In genomic region chr12:123131879-123132402, GRCh38 we compare ENCODE assay signal across 9 cellular contexts. TPM values are rescaled to one million over a fixed set of nuclear protein-coding genes. Genes with fewer than 3 reads are reported as not detected.
DNase-seq lines count a peak whose midpoint lies in the region; ATAC-seq, FAIRE-seq and TF ChIP-seq lines count a peak whose summit lies in the region.
"Had no signal": no experiment of that assay in that cellular context is flagged by ENCODE, and none has a peak within 500 bp of the region (broad histone marks: within the 10 kb centered on the region; RNA-seq: fewer than 3 reads in every experiment).

No MANE protein-coding gene starts in this region.

- no peaks in the 10 kb centered on the region for H3K36me3 ChIP-seq in Loucy (ENCODE audit: insufficient read depth, low read length)
- H3K36me3 ChIP-seq in OCI-LY1 (ENCODE audit: insufficient read depth, low read length) = peaks cover 57% of the 10 kb centered on the region
- no peaks in the 10 kb centered on the region for H3K36me3 ChIP-seq in K562 (ENCODE audit: control insufficient read depth, insufficient read depth, low read length)
- no peaks in the 10 kb centered on the region for H3K36me3 ChIP-seq in sigmoid colon
- no peaks in the 10 kb centered on the region for H3K36me3 ChIP-seq in neural progenitor cell

- POLR2A ChIA-PET in K562 (lab: Yijun Ruan, JAX) = interaction anchor here (0.9 to 1.2 kb wide), 3 partner anchors 8 to 17 kb away, joined by 3 to 4 read pairs (median 3); no protein-coding TSS in a partner anchor

- no peaks in the 10 kb centered on the region for H3K27me3 Mint-ChIP-seq in neural progenitor cell (ENCODE audit: insufficient read depth, low read depth)

- H3K4me1 Mint-ChIP-seq in neural progenitor cell = no peaks in the 10 kb centered on the region

- peaks cover 5% of the 10 kb centered on the region for H3K36me3 Mint-ChIP-seq in neural progenitor cell

- no peaks in the 10 kb centered on the region for H3K9me3 ChIP-seq in Loucy (ENCODE audit: insufficient read depth, low read depth, low read length)
- no peaks in the 10 kb centered on the region for H3K9me3 ChIP-seq in OCI-LY1 (ENCODE audit: low read length)
- no peaks in the 10 kb centered on the region for H3K9me3 ChIP-seq in K562 (replicated peaks; ENCODE audit: control insufficient read depth, insufficient read depth, low read depth, low read length)
- no peaks in the 10 kb centered on the region for H3K9me3 ChIP-seq in sigmoid colon
- no peaks in the 10 kb centered on the region for H3K9me3 ChIP-seq in neural progenitor cell (ENCODE audit: low read depth)

- H3K9ac ChIP-seq in Loucy (ENCODE audit: low read depth, low read length, poor library complexity, severe bottlenecking) (peak overlapping the region; percentile 14), OCI-LY1 (ENCODE audit: low read length) (peak overlapping the region; percentile 88), K562 (ENCODE audit: insufficient read depth in 1 of 2, low read depth in 2 of 2, low read length in 2 of 2) (peak overlapping the region in 1 of 2 experiments; percentile 73; a peak in 1 of 4 replicates), neural progenitor cell (no peak overlapping the region)

- H3F3A ChIP-seq in Loucy (ENCODE audit: low read depth) (no peaks in the 10 kb centered on the region), OCI-LY1 (ENCODE audit: insufficient read depth, low read length) (0 out of 2 replicates have a peak, but pooled peaks cover 5% of the 10 kb centered on the region), neural progenitor cell (ENCODE audit: low read depth) (no peaks in the 10 kb centered on the region)

- TF ChIP-seq POLR2A in K562 (conservative IDR thresholded peaks at IDR 0.05) (no peak), sigmoid colon (IDR thresholded peaks at IDR 0.05) (peak in 1 of 2 donors; percentile 25)

- H3K79me2 ChIP-seq in Loucy (ENCODE audit: insufficient read depth, low read length) (no peaks in the 10 kb centered on the region), OCI-LY1 (ENCODE audit: insufficient read depth, low read length) (peaks cover 19% of the 10 kb centered on the region), K562 (ENCODE audit: control insufficient read depth, insufficient read depth, low read length) (no peaks in the 10 kb centered on the region), neural progenitor cell (ENCODE audit: low read depth) (no peaks in the 10 kb centered on the region)

- CTCF ChIA-PET in K562 (lab: Yijun Ruan, JAX; ENCODE audit: low intra/inter-chr PET ratio) = no interaction called here

- no peaks in the 10 kb centered on the region for H3K9me2 ChIP-seq in Loucy (replicated peaks; ENCODE audit: low read depth, low read length)
- H3K9me2 ChIP-seq in OCI-LY1 (ENCODE audit: low read depth, low read length) = no peaks in the 10 kb centered on the region

- peak; percentile 50 for ATAC-seq in K562
- no peak for ATAC-seq in GM21447 (IDR thresholded peaks at IDR 0.05; ENCODE audit: unreplicated experiment)
- ATAC-seq in GM18907 (IDR thresholded peaks at IDR 0.05; ENCODE audit: unreplicated experiment) = no peak
- ATAC-seq in GM18909 (IDR thresholded peaks at IDR 0.05; ENCODE audit: poor library complexity, unreplicated experiment) = no peak

- no peaks in the 10 kb centered on the region for H4K20me1 ChIP-seq in Loucy (ENCODE audit: insufficient read depth, low read length, poor library complexity, severe bottlenecking)
- no peaks in the 10 kb centered on the region for H4K20me1 ChIP-seq in OCI-LY1 (ENCODE audit: insufficient read depth, low read length)
- H4K20me1 ChIP-seq in K562 (replicated peaks; ENCODE audit: control insufficient read depth, insufficient read depth, low read length) = peaks cover 5% of the 10 kb centered on the region; the same call in 1 of the 2 replicates
- H4K20me1 ChIP-seq in neural progenitor cell (ENCODE audit: low read depth) = no peaks in the 10 kb centered on the region

- H3K4me2 ChIP-seq in Loucy (ENCODE audit: low read depth, low read length, poor library complexity, severe bottlenecking) (no peak overlapping the region), OCI-LY1 (ENCODE audit: low read length) (peak overlapping the region; percentile 64), K562 (ENCODE audit: insufficient read depth, low read length) (no peak overlapping the region), neural progenitor cell (no peak overlapping the region)

- in situ Hi-C loops in K562 (cut with MboI) = no loop called here

- no peak overlapping the region for H3K4me3 Mint-ChIP-seq in neural progenitor cell

- H3K4me1 ChIP-seq in Loucy (ENCODE audit: insufficient read depth, low read length, poor library complexity, severe bottlenecking) (peaks cover 6% of the 10 kb centered on the region), OCI-LY1 (ENCODE audit: insufficient read depth, low read length, severe bottlenecking) (peaks cover 86% of the 10 kb centered on the region), K562 (replicated peaks in 1 of 2; ENCODE audit: control insufficient read depth in 2 of 2, insufficient read depth in 2 of 2, low read length in 2 of 2) (peaks cover 3 to 11% of the 10 kb centered on the region in 2 experiments; a peak in 4 of 5 replicates), sigmoid colon (peaks cover 0 to 47% (median 40%) of the 10 kb centered on the region in 4 donors), neural progenitor cell (no peaks in the 10 kb centered on the region)

- DNase-seq in K562 (ENCODE audit: extremely low read depth in 1 of 4, low spot score in 3 of 4) (no peak), sigmoid colon (no peak), neural progenitor cell (ENCODE audit: low spot score) (no peak)

- H2AFZ ChIP-seq in Loucy (ENCODE audit: low read length) (peak overlapping the region; percentile 68), OCI-LY1 (ENCODE audit: low read length) (no peak overlapping the region), K562 (ENCODE audit: low read depth, low read length) (peak overlapping the region; percentile 19; the same call in 1 of the 2 replicates), neural progenitor cell (replicated peaks) (no peak overlapping the region)

- FAIRE-seq in K562 (lab: Jason Lieb, UNC) = no peak

- TF ChIP-seq CTCF in Loucy (conservative IDR thresholded peaks at IDR 0.05; ENCODE audit: low read length) (no peak), OCI-LY1 (IDR thresholded peaks at IDR 0.05; ENCODE audit: low read length) (no peak), K562 (IDR thresholded peaks at IDR 0.05 in 2 of 3, conservative IDR thresholded peaks at IDR 0.05 in 1 of 3; ENCODE audit: insufficient read depth in 2 of 3, low read depth in 1 of 3, low read length in 3 of 3) (no peak), sigmoid colon (IDR thresholded peaks at IDR 0.05) (no peak), neural progenitor cell (IDR thresholded peaks at IDR 0.05) (no peak)

- intact Hi-C loops in K562 (cut with micrococcal nuclease) (no loop called here), sigmoid colon (cut with DNase I) (no loop called here)

- H3K27me3 ChIP-seq in Loucy (ENCODE audit: insufficient read depth, low read length, poor library complexity, severe bottlenecking) (no peaks in the 10 kb centered on the region), OCI-LY1 (ENCODE audit: insufficient read depth, low read length) (no peaks in the 10 kb centered on the region), K562 (ENCODE audit: control insufficient read depth in 2 of 2, insufficient read depth in 2 of 2, low read length in 2 of 2) (no peaks in the 10 kb centered on the region), sigmoid colon (no peaks in the 10 kb centered on the region), neural progenitor cell (no peaks in the 10 kb centered on the region)

- BruUV-seq in K562 (replicated peaks; lab: Mats Ljungman, UMichigan) = no TSS peak

- no peaks in the 10 kb centered on the region for H3K9me3 Mint-ChIP-seq in neural progenitor cell

- 49% methylated on average over 12 of the region's 12 CpGs for WGBS in K562 (ENCODE audit: insufficient coverage, low coverage, missing lambda C conversion rate)
- 14 to 33% methylated on average over 12 of the region's 12 CpGs for WGBS in sigmoid colon, 2 donors

- no peaks in the 10 kb centered on the region for H3K9me1 ChIP-seq in K562 (ENCODE audit: control insufficient read depth, insufficient read depth, low read length)

- no peak for TF ChIP-seq RAD21 in K562 (CRISPR knock-in tag; conservative IDR thresholded peaks at IDR 0.05 in 1 of 2, IDR thresholded peaks at IDR 0.05 in 1 of 2)

- peak overlapping the region; percentile 100 for H3K27ac ChIP-seq in OCI-LY1 (ENCODE audit: low read depth, low read length, poor library complexity, severe bottlenecking)
- H3K27ac ChIP-seq in K562 (ENCODE audit: extremely low read depth, low read depth, low read length) = no peak overlapping the region
- H3K27ac ChIP-seq in sigmoid colon = peak overlapping the region; percentile 66 to 81 (median 72)
- H3K27ac ChIP-seq in neural progenitor cell = no peak overlapping the region
- H3K27ac ChIP-seq: VCaP had no signal

- no peak overlapping the region for H3K27ac Mint-ChIP-seq in neural progenitor cell

- H3K4me3 ChIP-seq in Loucy (ENCODE audit: low read length, poor library complexity, severe bottlenecking) (no peak overlapping the region), OCI-LY1 (ENCODE audit: low read depth, low read length, poor library complexity, severe bottlenecking) (peak overlapping the region; percentile 22), K562 (no peak overlapping the region), sigmoid colon (no peak overlapping the region), neural progenitor cell (no peak overlapping the region)

- TF ChIP-seq EP300 in K562 (IDR thresholded peaks at IDR 0.05; ENCODE audit: low read length) = no peak
- no peak for TF ChIP-seq EP300 in sigmoid colon (IDR thresholded peaks at IDR 0.05)

RNA-seq across cellular contexts. Expression of gene PITPNM2, which starts 18.9 kb away (rescaled TPM):
- total RNA-seq in K562 (2011; cell fraction: chromatin; rRNA removed; ENCODE audit: low replicate concordance) = 47.2 and 96.1 TPM in 2 replicates
- total RNA-seq in K562 (2011; cell fraction: nucleolus; rRNA removed) = 35.9 and 38.0 TPM in 2 replicates
- 28.2 and 28.5 TPM in 2 replicates for total RNA-seq in K562 (2011; cell fraction: nucleoplasm; rRNA removed)
- total RNA-seq in K562 (2014; rRNA removed) (2.6 and 3.2 TPM in 2 replicates), K562 (2014; rRNA removed; fragmentation: Illumina TruSeq; extraction: Trizol) (1.8 and 2.9 TPM in 2 replicates), K562 (2015; rRNA removed; fragmentation: Illumina TruSeq; extraction: Trizol) (1.3 and 1.4 TPM in 2 replicates), K562 (2021) (10.4 and 10.8 TPM in 2 replicates), sigmoid colon (10 to 100 TPM in 2 of 4 donors, 1 to 10 TPM in 2; 6.4 to 19.5 (median 11.7) TPM), neural progenitor cell (ENCODE audit: low replicate concordance) (0.56 and 1.2 TPM in 2 replicates)
- polyA plus RNA-seq in K562 (2011; rRNA removed) (3.6 and 3.8 TPM in 2 replicates), K562 (2014; fragmentation: Illumina TruSeq; extraction: Trizol) (4.0 and 5.0 TPM in 2 replicates), K562 (2014; fragmentation: Nextera tagmentation; extraction: Ambion mirVana) (under 1 TPM; 0.03 to 0.14 TPM), K562 (2014; rRNA removed) (5.1 TPM in 2 replicates), sigmoid colon (10 to 100 TPM in 1 of 3 donors, 1 to 10 TPM in 2; 1.8 to 11.3 (median 2.3) TPM)
- polyA plus RNA-seq in K562 (2011; cell fraction: cytosol; rRNA removed) = 1.7 and 2.8 TPM in 2 replicates
- polyA plus RNA-seq in K562 (2011; cell fraction: nucleus; rRNA removed) = 17.3 and 27.0 TPM in 2 replicates
- polyA plus RNA-seq in K562 (2012) = 4.0 and 6.1 TPM in 2 replicates
- polyA minus RNA-seq in K562 (2011; rRNA and poly(A)+ RNA removed) = 3.7 and 5.9 TPM in 2 replicates
- polyA minus RNA-seq in K562 (2011; cell fraction: cytosol; rRNA and poly(A)+ RNA removed) = 2.4 and 4.4 TPM in 2 replicates
- polyA minus RNA-seq in K562 (2011; cell fraction: nucleus; rRNA and poly(A)+ RNA removed) = 11.3 and 13.1 TPM in 2 replicates

Comparison
In these comparisons a context has a peak if more than half of its experiments do, and no peak if none do; other contexts are left out.
1. H2AFZ ChIP-seq: peak in Loucy (single experiment) and K562 (single experiment); none in OCI-LY1 (single experiment) and neural progenitor cell (single experiment).
2. H3K27ac ChIP-seq: peak in OCI-LY1 (single experiment) and sigmoid colon (4 of 4); none in K562 (single experiment) and neural progenitor cell (single experiment).